17 cellular contexts compared by ENCODE assay signal in the genomic region with DNA sequence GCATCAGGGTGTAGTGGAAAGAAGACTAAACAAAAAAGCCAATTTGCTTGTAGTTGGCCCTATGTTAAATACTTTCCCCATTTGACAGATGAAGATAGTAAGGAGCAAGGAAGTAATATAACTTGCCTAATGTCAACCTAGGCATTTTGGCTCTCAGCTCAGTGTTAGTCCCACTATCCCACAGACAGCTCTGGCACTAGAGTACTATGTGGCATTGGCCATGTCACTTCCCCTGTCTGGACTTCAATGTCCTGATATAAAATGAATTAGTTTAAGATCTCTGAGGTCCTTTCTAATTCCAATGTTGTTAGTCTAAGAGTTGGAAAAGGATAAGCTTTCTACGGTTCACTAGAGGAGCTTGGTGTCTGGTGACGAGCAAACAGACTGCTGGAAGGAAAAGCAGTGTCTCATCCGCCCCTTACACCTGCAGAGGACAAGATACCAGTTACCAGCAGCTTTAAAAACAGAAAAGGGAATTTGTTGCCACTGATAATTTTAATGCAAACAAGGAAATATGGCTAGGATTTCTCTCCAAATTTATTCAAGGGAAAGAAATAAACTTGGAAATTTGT.
DNase-seq lines count a peak whose midpoint lies in the region; ATAC-seq and TF ChIP-seq lines count a peak whose summit lies in the region.
"Had no signal": no experiment of that assay in that cellular context is flagged by ENCODE, and none has a peak within 500 bp of the region (broad histone marks: within the 10 kb centered on the region; RNA-seq: fewer than 3 reads in every experiment).

No MANE protein-coding gene starts in this region.

- no peaks in the 10 kb centered on the region for H3K36me3 ChIP-seq in skeletal muscle tissue (ENCODE audit: control insufficient read depth in 3 of 3, insufficient read depth in 3 of 3, low read length in 3 of 3)
- H3K36me3 ChIP-seq: MG63, SJCRH30 had no signal

- no peak overlapping the region for H3K9ac ChIP-seq in skeletal muscle tissue (ENCODE audit: low read depth in 1 of 3, low read length in 3 of 3)
- H3K9ac ChIP-seq: KMS-11 had no signal

- H3K9me3 ChIP-seq in skeletal muscle tissue (ENCODE audit: control insufficient read depth in 3 of 3, low read length in 3 of 3): no peaks in the 10 kb centered on the region
- H3K9me3 ChIP-seq: Caco-2, MG63, SJCRH30 had no signal

- H3K27ac ChIP-seq in VCaP (peak overlapping the region; percentile 65), skeletal muscle tissue (ENCODE audit: low read depth, low read length) (peak overlapping the region; percentile 55)
- H3K27ac ChIP-seq: KMS-11, SJCRH30 had no signal

- DNase-seq in DMS53 (lab: John Stamatoyannopoulos, UW) (peak; percentile 29), DMS53 treated with DMSO at 0.1 percent for 48 hours (lab: John Stamatoyannopoulos, UW; ENCODE audit: unreplicated experiment) (no peak), left ventricle myocardium superior (no peak)
- no peak for DNase-seq in T-helper 2 cell treated with Interferon-gamma antibody and Interleukin-4, amounts not matched to agents 5 μg/mL and 100 μg/mL, for 36 hours (ENCODE audit: low spot score)
- DNase-seq in activated CD4-positive, CD25-positive, alpha-beta regulatory T cell (lab: John Stamatoyannopoulos, UW): no peak
- DNase-seq: 8988T, Caco-2, H9, MG63, NCI-H774, SJCRH30 had no signal

- H3K9me3 Mint-ChIP-seq in T-helper 2 cell treated with Interferon-gamma antibody and Interleukin-4, amounts not matched to agents 5 μg/mL and 100 μg/mL, for 36 hours: no peaks in the 10 kb centered on the region
- H3K9me3 Mint-ChIP-seq: H9 had no signal

- H3K4me3 ChIP-seq in skeletal muscle tissue (ENCODE audit: low read length in 3 of 3): no peak overlapping the region
- H3K4me3 ChIP-seq: GM12878, MG63, SJCRH30 had no signal

- no peak overlapping the region for H3K27ac Mint-ChIP-seq in T-helper 2 cell treated with Interferon-gamma antibody and Interleukin-4, amounts not matched to agents 5 μg/mL and 100 μg/mL, for 36 hours
- H3K27ac Mint-ChIP-seq: H9 had no signal

- H3K27me3 Mint-ChIP-seq in T-helper 2 cell treated with Interferon-gamma antibody and Interleukin-4, amounts not matched to agents 5 μg/mL and 100 μg/mL, for 36 hours (ENCODE audit: low read depth): no peaks in the 10 kb centered on the region

- no peaks in the 10 kb centered on the region for H3K27me3 ChIP-seq in skeletal muscle tissue (ENCODE audit: control insufficient read depth in 3 of 3, insufficient read depth in 3 of 3, low read length in 3 of 3)
- H3K27me3 ChIP-seq: MG63, SJCRH30 had no signal

- no peaks in the 10 kb centered on the region for H3K36me3 Mint-ChIP-seq in T-helper 2 cell treated with Interferon-gamma antibody and Interleukin-4, amounts not matched to agents 5 μg/mL and 100 μg/mL, for 36 hours (ENCODE audit: low read depth)

- ATAC-seq in left ventricle myocardium superior: peak; percentile 18
- ATAC-seq in HG02938 (IDR thresholded peaks at IDR 0.05; ENCODE audit: unreplicated experiment): no peak
- ATAC-seq: GM12878, HepG2 had no signal

- no peaks in the 10 kb centered on the region for H3K4me1 Mint-ChIP-seq in T-helper 2 cell treated with Interferon-gamma antibody and Interleukin-4, amounts not matched to agents 5 μg/mL and 100 μg/mL, for 36 hours (ENCODE audit: low read depth)

- intact Hi-C loops in left ventricle myocardium superior (cut with micrococcal nuclease): no loop called here

- peaks cover 32 to 48% (median 36%) of the 10 kb centered on the region in 3 donors for H3K4me1 ChIP-seq in skeletal muscle tissue (ENCODE audit: control insufficient read depth in 3 of 3, insufficient read depth in 3 of 3, low read length in 3 of 3)
- H3K4me1 ChIP-seq: Caco-2 had no signal

- TF ChIP-seq CTCF in VCaP (conservative IDR thresholded peaks at IDR 0.05): no peak

- no peak overlapping the region for H3K4me3 Mint-ChIP-seq in T-helper 2 cell treated with Interferon-gamma antibody and Interleukin-4, amounts not matched to agents 5 μg/mL and 100 μg/mL, for 36 hours
- H3K4me3 Mint-ChIP-seq: H9 had no signal
